In genomic region chr11:10375280-10376048, GRCh38 we compare ENCODE assay signal across 15 cellular contexts.
DNase-seq lines count a peak whose midpoint lies in the region; ATAC-seq and TF ChIP-seq lines count a peak whose summit lies in the region.
"Had no signal": no experiment of that assay in that cellular context is flagged by ENCODE, and none has a peak within 500 bp of the region (broad histone marks: within the 10 kb centered on the region; RNA-seq: fewer than 3 reads in every experiment).

No MANE protein-coding gene starts in this region.

- H3K79me2 ChIP-seq in osteoblast (ENCODE audit: insufficient read depth, low read length): no peaks in the 10 kb centered on the region

- TF ChIP-seq CTCF in AG10803 (conservative IDR thresholded peaks at IDR 0.05; ENCODE audit: low read length): no peak
- TF ChIP-seq CTCF in choroid plexus epithelial cell (conservative IDR thresholded peaks at IDR 0.05; ENCODE audit: low read depth, low read length): no peak
- TF ChIP-seq CTCF in osteoblast (IDR thresholded peaks at IDR 0.05; ENCODE audit: extremely low read depth, low read depth, low read length): no peak

- peak overlapping the region; percentile 94 for H3K27ac ChIP-seq in osteoblast (ENCODE audit: low read depth, low read length)
- H3K27ac ChIP-seq: SK-N-MC had no signal

- H3K27me3 ChIP-seq in MG63 (no peaks in the 10 kb centered on the region), osteoblast (ENCODE audit: insufficient read depth, low read length) (no peaks in the 10 kb centered on the region)
- H3K27me3 ChIP-seq: BLaER1 treated with 17β-estradiol and CSF1 and Interleukin-3, amounts not matched to agents 10 nM and 100 nM had no signal

- no peak for ATAC-seq in HG02623 (IDR thresholded peaks at IDR 0.05; ENCODE audit: unreplicated experiment)

- H3K4me3 ChIP-seq in AG10803 (ENCODE audit: low read length): no peak overlapping the region
- no peak overlapping the region for H3K4me3 ChIP-seq in MG63
- H3K4me3 ChIP-seq in choroid plexus epithelial cell (ENCODE audit: low read depth, low read length): no peak overlapping the region
- H3K4me3 ChIP-seq in osteoblast (ENCODE audit: insufficient read depth, low read length): peak overlapping the region; percentile 23
- H3K4me3 ChIP-seq: BLaER1 treated with 17β-estradiol and CSF1 and Interleukin-3, amounts not matched to agents 10 nM and 100 nM; SK-N-MC had no signal

- H3K4me1 ChIP-seq in osteoblast (ENCODE audit: insufficient read depth, low read length): peaks cover 55% of the 10 kb centered on the region

- DNase-seq in AG10803 (ENCODE audit: low read depth) (peak; percentile 98), MG63 (peak; percentile 76), choroid plexus epithelial cell (ENCODE audit: low read depth) (peak; percentile 90), osteoblast (ENCODE audit: insufficient read length, low spot score, missing footprints) (no peak), NCI-H1694 (lab: John Stamatoyannopoulos, UW) (no peak), hypothalamus (lab: John Stamatoyannopoulos, UW) (no peak), mucosa of gallbladder (ENCODE audit: low spot score) (no peak)
- DNase-seq: effector memory CD4-positive, alpha-beta T cell; KBM-7; NCI-H1930; NCI-H82; stimulated activated CD4-positive, alpha-beta T cell treated with anti-CD3 and anti-CD28 coated beads, Interleukin-1b, Interleukin-23, amount 100 ng/mL, for 48 hours had no signal

- H3K36me3 ChIP-seq in MG63 (no peaks in the 10 kb centered on the region), osteoblast (ENCODE audit: insufficient read depth, low read length) (no peaks in the 10 kb centered on the region)
- H3K36me3 ChIP-seq: BLaER1 treated with 17β-estradiol and CSF1 and Interleukin-3, amounts not matched to agents 10 nM and 100 nM had no signal

- H3K4me2 ChIP-seq in osteoblast (ENCODE audit: insufficient read depth, low read length): peak overlapping the region; percentile 69

- H2AFZ ChIP-seq in osteoblast (ENCODE audit: low read length): no peak overlapping the region

- H4K20me1 ChIP-seq in osteoblast (ENCODE audit: insufficient read depth, low read length): no peaks in the 10 kb centered on the region
- H4K20me1 ChIP-seq: BLaER1 treated with 17β-estradiol and CSF1 and Interleukin-3, amounts not matched to agents 10 nM and 100 nM had no signal

- no peaks in the 10 kb centered on the region for H3K9me3 ChIP-seq in MG63
- no peaks in the 10 kb centered on the region for H3K9me3 ChIP-seq in osteoblast (ENCODE audit: low read depth, low read length)
- H3K9me3 ChIP-seq: BLaER1 treated with 17β-estradiol and CSF1 and Interleukin-3, amounts not matched to agents 10 nM and 100 nM had no signal

Comparison
In these comparisons a context has a peak if more than half of its experiments do, and no peak if none do; other contexts are left out.
1. DNase-seq: peak in AG10803 (single experiment), MG63 (single experiment) and choroid plexus epithelial cell (single experiment); none in osteoblast (single experiment), NCI-H1694 (single experiment), hypothalamus (0 of 51) and mucosa of gallbladder (single experiment).